In the genomic region with DNA sequence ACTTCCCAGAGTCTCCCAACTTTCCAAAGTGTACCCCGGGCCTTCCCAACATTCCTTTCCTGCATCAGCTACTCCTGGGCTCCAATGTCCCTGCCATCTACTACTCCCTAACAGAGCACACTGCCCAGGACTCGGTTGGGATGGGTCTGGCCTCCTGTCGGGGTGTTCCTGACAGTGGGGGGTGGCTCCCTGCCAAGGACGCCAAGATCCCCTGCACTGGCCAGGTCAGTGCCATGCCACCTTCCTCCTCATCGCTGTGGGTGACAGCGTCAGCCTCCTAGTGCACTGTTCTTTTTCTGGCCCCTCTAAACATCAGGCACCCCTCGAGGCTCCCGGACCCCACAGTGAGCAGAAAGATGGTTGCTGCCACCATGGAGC, we compare ENCODE assay signal across 12 cellular contexts. TPM values are rescaled to one million over a fixed set of nuclear protein-coding genes. Genes with fewer than 3 reads are reported as not detected.
DNase-seq lines count a peak whose midpoint lies in the region; ATAC-seq and TF ChIP-seq lines count a peak whose summit lies in the region.
"Had no signal": no experiment of that assay in that cellular context is flagged by ENCODE, and none has a peak within 500 bp of the region (broad histone marks: within the 10 kb centered on the region; RNA-seq: fewer than 3 reads in every experiment).

No MANE protein-coding gene starts in this region.

- in situ Hi-C loops in ACHN (cut with HindIII; ENCODE audit: low pct_ligation_motif_present, low pct_unique_long_range_greater_than_20kb, low sequenced_read_pairs) = no loop called here

- H3K4me1 ChIP-seq in BLaER1 treated with 17β-estradiol and CSF1 and Interleukin-3, amounts not matched to agents 10 nM and 100 nM = peaks cover 94 to 100% (median 100%) of the 10 kb centered on the region in 10 experiments
- H3K4me1 ChIP-seq in right cardiac atrium (ENCODE audit: control insufficient read depth, insufficient read depth, low read length) = peaks cover 46% of the 10 kb centered on the region
- peaks cover 19% of the 10 kb centered on the region for H3K4me1 ChIP-seq in prostate gland (replicated peaks)

- H3K4me2 ChIP-seq in BLaER1 treated with 17β-estradiol and CSF1 and Interleukin-3, amounts not matched to agents 10 nM and 100 nM = peak overlapping the region; percentile 77 to 100 (median 97)

- DNase-seq in activated B cell treated with CpG ODN at 0.5 μM for 24 hours (no peak), right cardiac atrium (peak in 2 of 3 donors; percentile 69 to 71), prostate gland (ENCODE audit: low spot score) (no peak), ACHN (no peak), T-helper 9 cell (no peak), mesenteric fat pad (ENCODE audit: low spot score) (no peak)
- DNase-seq: islet precursor cell; stimulated activated CD4-positive, alpha-beta T cell treated with anti-CD3 and anti-CD28 coated beads, Interleukin-1b, Interleukin-23, amount 100 ng/mL, for 48 hours had no signal

- intact Hi-C loops in activated B cell treated with CpG ODN at 0.5 μM for 24 hours (cut with micrococcal nuclease) = no loop called here
- intact Hi-C loops in right cardiac atrium (cut with DNase I) = no loop called here
- intact Hi-C loops in prostate gland (cut with DNase I) = no loop called here

- peaks cover 82 to 100% (median 98%) of the 10 kb centered on the region in 11 experiments for H4K20me1 ChIP-seq in BLaER1 treated with 17β-estradiol and CSF1 and Interleukin-3, amounts not matched to agents 10 nM and 100 nM

- no peak for ATAC-seq in activated B cell treated with CpG ODN at 0.5 μM for 24 hours (ENCODE audit: low read depth)
- ATAC-seq in right cardiac atrium = peak; percentile 55 to 60
- ATAC-seq in HG02973 (IDR thresholded peaks at IDR 0.05; ENCODE audit: unreplicated experiment) = no peak

- TF ChIP-seq POLR2A in prostate gland (IDR thresholded peaks at IDR 0.05) = no peak

- H3K36me3 Mint-ChIP-seq in activated B cell treated with CpG ODN at 0.5 μM for 24 hours (ENCODE audit: low read depth) = peaks cover 11% of the 10 kb centered on the region

- H3K27me3 ChIP-seq in BLaER1 treated with 17β-estradiol and CSF1 and Interleukin-3, amounts not matched to agents 10 nM and 100 nM = no peaks in the 10 kb centered on the region
- H3K27me3 ChIP-seq in right cardiac atrium (ENCODE audit: control insufficient read depth, insufficient read depth) = no peaks in the 10 kb centered on the region
- no peaks in the 10 kb centered on the region for H3K27me3 ChIP-seq in prostate gland (replicated peaks; ENCODE audit: insufficient read depth)

- TF ChIP-seq CTCF in activated B cell treated with CpG ODN at 0.5 μM for 24 hours (IDR thresholded peaks at IDR 0.05) (no peak), prostate gland (IDR thresholded peaks at IDR 0.05) (no peak)

- H3K27ac Mint-ChIP-seq in activated B cell treated with CpG ODN at 0.5 μM for 24 hours = peak overlapping the region; percentile 57

- peak overlapping the region; percentile 21 to 78 (median 71); a peak in 19 of 22 replicates for H3K9ac ChIP-seq in BLaER1 treated with 17β-estradiol and CSF1 and Interleukin-3, amounts not matched to agents 10 nM and 100 nM

- H3K27me3 Mint-ChIP-seq in activated B cell treated with CpG ODN at 0.5 μM for 24 hours = no peaks in the 10 kb centered on the region

- CTCF ChIA-PET in activated B cell treated with CpG ODN at 0.5 μM for 24 hours (lab: Charles Lee) = no interaction called here

- peaks cover 0 to 14% (median 0%) of the 10 kb centered on the region in 11 experiments; a peak in 4 of 22 replicates for H3K36me3 ChIP-seq in BLaER1 treated with 17β-estradiol and CSF1 and Interleukin-3, amounts not matched to agents 10 nM and 100 nM
- H3K36me3 ChIP-seq in prostate gland = no peaks in the 10 kb centered on the region

- peaks cover 68% of the 10 kb centered on the region for H3K4me1 Mint-ChIP-seq in activated B cell treated with CpG ODN at 0.5 μM for 24 hours

- no peaks in the 10 kb centered on the region for H3K9me3 ChIP-seq in BLaER1 treated with 17β-estradiol and CSF1 and Interleukin-3, amounts not matched to agents 10 nM and 100 nM (replicated peaks in 1 of 11)
- H3K9me3 ChIP-seq in right cardiac atrium (ENCODE audit: control insufficient read depth, low read length) (no peaks in the 10 kb centered on the region), prostate gland (no peaks in the 10 kb centered on the region)

- H3K4me3 ChIP-seq in BLaER1 treated with 17β-estradiol and CSF1 and Interleukin-3, amounts not matched to agents 10 nM and 100 nM = peak overlapping the region in 6 of 10 experiments; percentile 29 to 56 (median 50); a peak in 12 of 20 replicates
- H3K4me3 ChIP-seq in right cardiac atrium (ENCODE audit: low read length) = no peak overlapping the region
- no peak overlapping the region for H3K4me3 ChIP-seq in prostate gland

- H3K27ac ChIP-seq in BLaER1 treated with 17β-estradiol and CSF1 and Interleukin-3, amounts not matched to agents 10 nM and 100 nM = peak overlapping the region in 9 of 11 experiments; percentile 54 to 94 (median 83); a peak in 18 of 22 replicates
- H3K27ac ChIP-seq in right cardiac atrium (ENCODE audit: low read length) (peak overlapping the region; percentile 73), prostate gland (peak overlapping the region; percentile 31 to 49)
- H3K27ac ChIP-seq: HL-60 had no signal

- WGBS in right cardiac atrium = 36% methylated on average over 8 of the region's 8 CpGs
- WGBS in prostate gland = 39% methylated on average over 8 of the region's 8 CpGs

- no peaks in the 10 kb centered on the region for H3K9me3 Mint-ChIP-seq in activated B cell treated with CpG ODN at 0.5 μM for 24 hours
- H3K9me3 Mint-ChIP-seq: CD14-positive monocyte had no signal

- POLR2A ChIA-PET in activated B cell treated with CpG ODN at 0.5 μM for 24 hours (lab: Charles Lee) = interaction anchor here (0.5 to 1.8 kb wide), 3 partner anchors 9 to 675 kb away, joined by 3 to 4 read pairs (median 3); no protein-coding TSS in a partner anchor

- H3K4me3 Mint-ChIP-seq in activated B cell treated with CpG ODN at 0.5 μM for 24 hours = peak overlapping the region; percentile 42

RNA-seq across cellular contexts. Expression of a gene that starts 13.8 kb away (rescaled TPM):
- total RNA-seq in activated B cell treated with CpG ODN at 0.5 μM for 24 hours = 81.0 and 86.3 TPM in 2 replicates
- total RNA-seq in right cardiac atrium = 10 to 100 TPM; 64.6 to 88.9 (median 83.0) TPM
- polyA plus RNA-seq in right cardiac atrium = 52.9 TPM
- 10 to 100 TPM; 18.4 to 30.4 TPM for total RNA-seq in prostate gland
- 35.6 TPM for total RNA-seq in mesenteric fat pad

RNA-seq across cellular contexts. Expression of a gene that starts 38.0 kb away (rescaled TPM):
- total RNA-seq in activated B cell treated with CpG ODN at 0.5 μM for 24 hours (not detected in 2 replicates), right cardiac atrium (not detected), prostate gland (10 to 100 TPM in 1 of 2 donors, under 1 TPM in 1; 0.91 to 10.1 TPM), mesenteric fat pad (not detected)
- polyA plus RNA-seq in right cardiac atrium = not detected
- polyA plus RNA-seq: CD14-positive monocyte had no signal

RNA-seq across cellular contexts. Expression of a gene that starts 38.3 kb away (rescaled TPM):
- total RNA-seq in activated B cell treated with CpG ODN at 0.5 μM for 24 hours = 5.9 and 7.1 TPM in 2 replicates
- 1 to 10 TPM; 3.4 to 4.2 (median 4.0) TPM for total RNA-seq in right cardiac atrium
- 3.3 TPM for polyA plus RNA-seq in right cardiac atrium
- 10 to 100 TPM in 1 of 2 donors, 1 to 10 TPM in 1; 8.0 to 13.7 TPM for total RNA-seq in prostate gland
- total RNA-seq in mesenteric fat pad = 3.2 TPM

Comparison
In these comparisons a context has a peak if more than half of its experiments do, and no peak if none do; other contexts are left out.
1. H3K4me3 ChIP-seq: peak in BLaER1 treated with 17β-estradiol and CSF1 and Interleukin-3, amounts not matched to agents 10 nM and 100 nM (6 of 10); none in right cardiac atrium (single experiment) and prostate gland (0 of 2).
2. ATAC-seq: peak in right cardiac atrium (2 of 2); none in activated B cell treated with CpG ODN at 0.5 μM for 24 hours (single experiment) and HG02973 (single experiment).
3. DNase-seq: peak in right cardiac atrium (2 of 3); none in activated B cell treated with CpG ODN at 0.5 μM for 24 hours (single experiment), prostate gland (single experiment), ACHN (single experiment), T-helper 9 cell (single experiment) and mesenteric fat pad (single experiment).
4. Peak in every context shown above with its lines, with median percentiles within 50 percentile points of each other: H3K27ac ChIP-seq.